8 cellular contexts compared by ENCODE assay signal in genomic region chr15:69160976-69161877, GRCh38. TPM values are rescaled to one million over a fixed set of nuclear protein-coding genes. Genes with fewer than 3 reads are reported as not detected.
DNase-seq lines count a peak whose midpoint lies in the region; ATAC-seq and TF ChIP-seq lines count a peak whose summit lies in the region.

No MANE protein-coding gene starts in this region.

- peaks cover 5% of the 10 kb centered on the region for H3K79me2 ChIP-seq in parathyroid adenoma

- DNase-seq in AG20443 (ENCODE audit: low spot score) (peak; percentile 46), H7 (peak; percentile 65), SJSA1 (ENCODE audit: low read depth in 1 of 2, low spot score in 2 of 2) (peak; percentile 45 to 50), amygdala (lab: John Stamatoyannopoulos, UW) (peak in 36 of 56 donors; percentile 8 to 74 (median 49)), left ventricle myocardium superior (peak; percentile 67), NCI-H187 treated with DMSO at 0.1 percent for 48 hours (lab: John Stamatoyannopoulos, UW) (no peak)

- H3K36me3 ChIP-seq in H7 (replicated peaks; ENCODE audit: control insufficient read depth, insufficient read depth, low read length) (no peaks in the 10 kb centered on the region), SJSA1 (peaks cover 3% of the 10 kb centered on the region; the same call in 1 of the 2 replicates), parathyroid adenoma (ENCODE audit: control insufficient read depth, insufficient read depth, low read length) (no peaks in the 10 kb centered on the region)

- intact Hi-C loops in left ventricle myocardium superior (cut with micrococcal nuclease) = loop anchor here (10.0 kb wide), 1 partner anchor 64 kb away; no protein-coding TSS in a partner anchor

- peak; percentile 14 for TF ChIP-seq CTCF in parathyroid adenoma (IDR thresholded peaks at IDR 0.05)

- H3K27ac ChIP-seq in SJSA1 = no peak overlapping the region
- H3K27ac ChIP-seq in parathyroid adenoma = peak overlapping the region; percentile 89

- H3K4me1 ChIP-seq in SJSA1 (replicated peaks) = peaks cover 12% of the 10 kb centered on the region
- H3K4me1 ChIP-seq in parathyroid adenoma = peaks cover 4% of the 10 kb centered on the region

- peak overlapping the region; percentile 46 for H3K9ac ChIP-seq in parathyroid adenoma

- H3K4me2 ChIP-seq in parathyroid adenoma (ENCODE audit: low read length) = peak overlapping the region; percentile 94

- H3K27me3 ChIP-seq in H7 (ENCODE audit: control insufficient read depth, insufficient read depth, low read length) (peaks cover 16% of the 10 kb centered on the region), SJSA1 (replicated peaks) (no peaks in the 10 kb centered on the region), parathyroid adenoma (ENCODE audit: control insufficient read depth, insufficient read depth, low read length) (no peaks in the 10 kb centered on the region)

- H3K4me3 ChIP-seq in H7 (ENCODE audit: insufficient read depth, low read depth, low read length) (peak overlapping the region; percentile 81), SJSA1 (peak overlapping the region; percentile 80), parathyroid adenoma (ENCODE audit: low read depth, low read length) (peak overlapping the region; percentile 89)

- no peaks in the 10 kb centered on the region for H3K9me3 ChIP-seq in SJSA1 (replicated peaks)
- H3K9me3 ChIP-seq in parathyroid adenoma (ENCODE audit: control insufficient read depth, low read length) = no peaks in the 10 kb centered on the region

- peak overlapping the region; percentile 93 for H2AFZ ChIP-seq in parathyroid adenoma

- peak; percentile 45 for ATAC-seq in left ventricle myocardium superior
- no peak for ATAC-seq in HG03342 (IDR thresholded peaks at IDR 0.05; ENCODE audit: unreplicated experiment)

RNA-seq across cellular contexts. Expression of gene GLCE, which starts 0.8 kb away (rescaled TPM):
- 7.0 and 7.9 TPM in 2 replicates for total RNA-seq in H7 (2014; rRNA removed; shearing (Covaris generic))
- 31.7 and 40.4 TPM in 2 replicates for total RNA-seq in SJSA1 (2014; rRNA removed; shearing (Covaris generic))
- 8.4 TPM for total RNA-seq in left ventricle myocardium superior
